ENCODE assay signal across 14 cellular contexts in the genomic region with DNA sequence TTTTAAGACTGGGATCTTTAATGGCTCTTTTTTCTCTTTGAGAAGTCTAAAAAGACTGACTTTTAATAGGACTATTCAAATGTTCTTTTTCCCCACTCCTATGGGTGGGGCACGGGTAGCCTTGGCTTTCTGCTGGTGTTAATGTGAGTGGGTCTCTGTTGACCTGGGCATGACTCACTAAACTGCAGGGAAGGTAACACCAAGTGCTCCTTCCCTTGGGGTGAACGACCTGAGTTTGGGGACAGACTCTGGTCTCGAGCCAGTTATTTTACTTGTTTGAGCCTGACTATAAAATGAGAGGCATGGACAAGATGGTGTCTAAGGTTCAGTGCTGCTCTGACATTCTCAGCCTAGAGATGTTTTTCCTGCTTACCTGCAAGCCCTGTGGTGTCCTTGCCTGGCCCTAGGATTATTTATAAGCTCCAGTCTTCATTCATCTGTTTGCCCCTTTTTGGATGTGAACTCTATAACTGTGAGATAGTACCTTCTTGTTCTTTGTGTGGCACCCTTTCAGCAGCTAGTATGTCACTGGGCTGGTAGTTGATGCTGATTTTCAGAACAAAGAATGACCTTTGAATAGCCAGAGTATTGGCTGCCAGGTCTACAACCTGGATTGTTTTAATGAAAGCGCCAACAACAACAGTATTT. TPM values are rescaled to one million over a fixed set of nuclear protein-coding genes. Genes with fewer than 3 reads are reported as not detected.
DNase-seq lines count a peak whose midpoint lies in the region; ATAC-seq, FAIRE-seq and TF ChIP-seq lines count a peak whose summit lies in the region.
"Not testable (repeated sequence)": the region's sequence is repeated elsewhere in the genome, so short reads cannot be mapped to it uniquely, and the experiment has no call there.
"Had no signal": no experiment of that assay in that cellular context is flagged by ENCODE, and none has a peak within 500 bp of the region (broad histone marks: within the 10 kb centered on the region; RNA-seq: fewer than 3 reads in every experiment).

No MANE protein-coding gene starts in this region.

- intact Hi-C loops in heart left ventricle (cut with DNase I); left lung (cut with DNase I): not testable (repeated sequence)

- H3K9me3 Mint-ChIP-seq in chondrocyte (ENCODE audit: low read depth); osteocyte (ENCODE audit: unreplicated experiment): not testable (repeated sequence)

- H3K27me3 ChIP-seq in heart left ventricle; left lung; subcutaneous abdominal adipose tissue (ENCODE audit: control insufficient read depth in 5 of 5, insufficient read depth in 4 of 5, low read length in 5 of 5): not testable (repeated sequence)

- peak; percentile 90 for FAIRE-seq in GM19239 (lab: Jason Lieb, UNC)

- 83 to 97% (median 90%) methylated on average over 3 to 4 of the region's 4 CpGs for WGBS in heart left ventricle, 4 donors

- peaks cover 20% of the 10 kb centered on the region for H3K4me1 Mint-ChIP-seq in chondrocyte (ENCODE audit: low read depth)
- peaks cover 28% of the 10 kb centered on the region for H3K4me1 Mint-ChIP-seq in osteocyte (ENCODE audit: unreplicated experiment)

- peak overlapping the region; percentile 20 for H3K27ac Mint-ChIP-seq in chondrocyte (ENCODE audit: unreplicated experiment)
- peak overlapping the region; percentile 92 for H3K27ac Mint-ChIP-seq in osteocyte (ENCODE audit: unreplicated experiment)

- not testable (repeated sequence) for H3K9ac ChIP-seq in subcutaneous abdominal adipose tissue (ENCODE audit: low read length in 5 of 5)

- peak; percentile 32 to 61 (median 52) for ATAC-seq in heart left ventricle
- ATAC-seq in left lung = peak; percentile 78

- H3K4me3 Mint-ChIP-seq in chondrocyte (ENCODE audit: unreplicated experiment); osteocyte (ENCODE audit: unreplicated experiment): not testable (repeated sequence)

- H3K27ac ChIP-seq in heart left ventricle (peak overlapping the region in 1 of 12 donors; percentile 58), left lung (peak overlapping the region in 1 of 2 donors; percentile 76), subcutaneous abdominal adipose tissue (ENCODE audit: low read depth, low read length) (peak overlapping the region; percentile 6)

- not testable (repeated sequence) for TF ChIP-seq CTCF in chondrocyte (IDR thresholded peaks at IDR 0.05); heart left ventricle (IDR thresholded peaks at IDR 0.05); left lung (IDR thresholded peaks at IDR 0.05); osteocyte (IDR thresholded peaks at IDR 0.05)

- H3K36me3 ChIP-seq in heart left ventricle; left lung; subcutaneous abdominal adipose tissue (ENCODE audit: control insufficient read depth in 5 of 5, insufficient read depth in 5 of 5, low read length in 5 of 5): not testable (repeated sequence)

- not testable (repeated sequence) for TF ChIP-seq POLR2A in heart left ventricle (IDR thresholded peaks at IDR 0.05)

- H3K36me3 Mint-ChIP-seq in chondrocyte (ENCODE audit: low read depth); osteocyte (ENCODE audit: unreplicated experiment): not testable (repeated sequence)

- not testable (repeated sequence) for H3K9me3 ChIP-seq in heart left ventricle; left lung; subcutaneous abdominal adipose tissue (ENCODE audit: control insufficient read depth in 5 of 5, low read length in 5 of 5)

- H3K27me3 Mint-ChIP-seq in chondrocyte (ENCODE audit: low read depth); osteocyte (ENCODE audit: unreplicated experiment): not testable (repeated sequence)

- H3K4me3 ChIP-seq in heart left ventricle; left lung; subcutaneous abdominal adipose tissue (ENCODE audit: low read depth in 1 of 5, low read length in 5 of 5): not testable (repeated sequence)

- DNase-seq in GM19239 (ENCODE audit: insufficient read length, low spot score); chondrocyte (ENCODE audit: low spot score); heart left ventricle; left lung; osteocyte (ENCODE audit: extremely low spot score, unreplicated experiment): not testable (repeated sequence)
- peak; percentile 1 to 42 for DNase-seq in lung microvascular endothelial cell (ENCODE audit: low read depth in 2 of 2)

- peaks cover 0 to 16% (median 0%) of the 10 kb centered on the region in 12 donors for H3K4me1 ChIP-seq in heart left ventricle
- H3K4me1 ChIP-seq in left lung = peaks cover 0 to 11% of the 10 kb centered on the region in 2 donors
- H3K4me1 ChIP-seq in subcutaneous abdominal adipose tissue (ENCODE audit: control insufficient read depth in 5 of 5, insufficient read depth in 5 of 5, low read length in 5 of 5) = not testable (repeated sequence)

RNA-seq across cellular contexts. Expression of a gene that starts 14.5 kb away (rescaled TPM):
- not detected in 3 replicates for total RNA-seq in chondrocyte
- total RNA-seq in heart left ventricle = 1 to 10 TPM in 2 of 9 donors, under 1 TPM in 1, not detected in 6; 0.15 to 2.9 (median 2.5) TPM
- 1 to 10 TPM in 1 of 2 donors, not detected in 1; 1.1 TPM for polyA plus RNA-seq in heart left ventricle
- not detected for total RNA-seq in left lung
- not detected in 2 replicates for total RNA-seq in lung microvascular endothelial cell
- total RNA-seq in osteocyte = 0.13 TPM in 1 of 2 replicates, not detected in the other
- total RNA-seq: CD4-positive, alpha-beta memory T cell; Daoy; G401; LHCN-M2; MCF 10A; SJCRH30 had no signal
- polyA plus RNA-seq: A549 had no signal
